In genomic region chrX:13001097-13001496, GRCh38 we compare ENCODE assay signal across 18 cellular contexts. TPM values are rescaled to one million over a fixed set of nuclear protein-coding genes. Genes with fewer than 3 reads are reported as not detected.
A peak's percentile ranks its signal among the peaks of the same experiment; 100 is the strongest.
DNase-seq lines count a peak whose midpoint lies in the region; ATAC-seq and TF ChIP-seq lines count a peak whose summit lies in the region.
"Had no signal": no experiment of that assay in that cellular context is flagged by ENCODE, and none has a peak within 500 bp of the region (broad histone marks: within the 10 kb centered on the region; RNA-seq: fewer than 3 reads in every experiment).

No MANE protein-coding gene starts in this region.

- no peak overlapping the region for H3K4me3 Mint-ChIP-seq in Calu3 (ENCODE audit: low read depth, unreplicated experiment)
- peak overlapping the region; percentile 79 for H3K4me3 Mint-ChIP-seq in activated naive CD8-positive, alpha-beta T cell treated with anti-CD3 and anti-CD28 coated beads, Interleukin-2, amount 10 ng/mL, durations not matched to agents 7 days and 5 days
- H3K4me3 Mint-ChIP-seq in neural progenitor cell: no peak overlapping the region

- POLR2A ChIA-PET in activated naive CD8-positive, alpha-beta T cell treated with anti-CD3 and anti-CD28 coated beads, Interleukin-2, amount 10 ng/mL, durations not matched to agents 7 days and 5 days (lab: Charles Lee): interaction anchor here (1.7 to 8.1 kb wide), 6 partner anchors 16 to 90 kb away, joined by 4 to 107 read pairs (median 15); partner anchors contain the start of gene TMSB4X

- no peak overlapping the region for H3K4me2 ChIP-seq in neural progenitor cell

- intact Hi-C loops in Calu3 (cut with micrococcal nuclease; ENCODE audit: unreplicated experiment): no loop called here

- H3K36me3 Mint-ChIP-seq in Calu3 (ENCODE audit: insufficient read depth, unreplicated experiment) (peaks cover 1% of the 10 kb centered on the region), neural progenitor cell (no peaks in the 10 kb centered on the region)
- H3K36me3 Mint-ChIP-seq in activated naive CD8-positive, alpha-beta T cell treated with anti-CD3 and anti-CD28 coated beads, Interleukin-2, amount 10 ng/mL, durations not matched to agents 7 days and 5 days: no peaks in the 10 kb centered on the region

- no peak overlapping the region for H3K9ac ChIP-seq in neural progenitor cell

- no TSS peak for BruUV-seq in Calu3 (replicated peaks; lab: Mats Ljungman, UMichigan)

- no peaks in the 10 kb centered on the region for H3K36me3 ChIP-seq in neural progenitor cell
- H3K36me3 ChIP-seq: HAP-1, heart left ventricle had no signal

- H3K27ac ChIP-seq in neural progenitor cell: no peak overlapping the region

- H3K27ac Mint-ChIP-seq in Calu3 (ENCODE audit: unreplicated experiment) (peak overlapping the region; percentile 76), neural progenitor cell (peak overlapping the region; percentile 26)
- peak overlapping the region; percentile 95 for H3K27ac Mint-ChIP-seq in activated naive CD8-positive, alpha-beta T cell treated with anti-CD3 and anti-CD28 coated beads, Interleukin-2, amount 10 ng/mL, durations not matched to agents 7 days and 5 days

- CTCF ChIA-PET in Calu3 (lab: Charles Lee): interaction anchor here (1.0 to 2.3 kb wide), 2 partner anchors 54 to 101 kb away, joined by 3 to 6 read pairs; no protein-coding TSS in a partner anchor

- no peaks in the 10 kb centered on the region for H3K9me3 Mint-ChIP-seq in Calu3 (ENCODE audit: low read depth, unreplicated experiment)
- no peaks in the 10 kb centered on the region for H3K9me3 Mint-ChIP-seq in activated naive CD8-positive, alpha-beta T cell treated with anti-CD3 and anti-CD28 coated beads, Interleukin-2, amount 10 ng/mL, durations not matched to agents 7 days and 5 days
- peaks cover 7% of the 10 kb centered on the region for H3K9me3 Mint-ChIP-seq in neural progenitor cell

- H3K4me1 Mint-ChIP-seq in Calu3 (ENCODE audit: low read depth, unreplicated experiment) (peaks cover 49% of the 10 kb centered on the region), neural progenitor cell (peaks cover 27% of the 10 kb centered on the region)
- peaks cover 48% of the 10 kb centered on the region for H3K4me1 Mint-ChIP-seq in activated naive CD8-positive, alpha-beta T cell treated with anti-CD3 and anti-CD28 coated beads, Interleukin-2, amount 10 ng/mL, durations not matched to agents 7 days and 5 days

- no peak overlapping the region for H3K4me3 ChIP-seq in neural progenitor cell
- H3K4me3 ChIP-seq: HAP-1, psoas muscle had no signal

- DNase-seq in Calu3 (no peak), M059J (ENCODE audit: low read depth) (peak; percentile 44), neural progenitor cell (ENCODE audit: low spot score) (no peak), DMS153 treated with DMSO at 0.1 percent for 48 hours (lab: John Stamatoyannopoulos, UW; ENCODE audit: unreplicated experiment) (no peak), islet precursor cell (no peak), NCI-H1092 treated with DMSO at 0.1 percent for 48 hours (lab: John Stamatoyannopoulos, UW) (no peak)
- no peak for DNase-seq in activated naive CD8-positive, alpha-beta T cell treated with anti-CD3 and anti-CD28 coated beads, Interleukin-2, amount 10 ng/mL, durations not matched to agents 7 days and 5 days
- DNase-seq: activated CD8-positive, alpha-beta memory T cell treated with anti-CD3 and anti-CD28 coated beads for 24 hours; NCI-H1105 treated with DMSO at 0.1 percent for 48 hours; NCI-H748 treated with DMSO at 0.1 percent for 48 hours; psoas muscle; SW 1271 had no signal

- H3K4me1 ChIP-seq in neural progenitor cell: peaks cover 20% of the 10 kb centered on the region
- H3K4me1 ChIP-seq: psoas muscle had no signal

- no peak for TF ChIP-seq CTCF in Calu3 (IDR thresholded peaks at IDR 0.05; ENCODE audit: unreplicated experiment)
- TF ChIP-seq CTCF in neural progenitor cell (IDR thresholded peaks at IDR 0.05): no peak

- no peaks in the 10 kb centered on the region for H3K9me3 ChIP-seq in neural progenitor cell (ENCODE audit: low read depth)
- H3K9me3 ChIP-seq: HAP-1, heart left ventricle, psoas muscle had no signal

- no peaks in the 10 kb centered on the region for H4K20me1 ChIP-seq in neural progenitor cell (ENCODE audit: low read depth)

- H3K79me2 ChIP-seq in neural progenitor cell (ENCODE audit: low read depth): no peaks in the 10 kb centered on the region

- no peaks in the 10 kb centered on the region for H3K27me3 ChIP-seq in neural progenitor cell

- H3F3A ChIP-seq in neural progenitor cell (ENCODE audit: low read depth): no peaks in the 10 kb centered on the region

- no peaks in the 10 kb centered on the region for H3K27me3 Mint-ChIP-seq in Calu3 (ENCODE audit: unreplicated experiment)
- H3K27me3 Mint-ChIP-seq in activated naive CD8-positive, alpha-beta T cell treated with anti-CD3 and anti-CD28 coated beads, Interleukin-2, amount 10 ng/mL, durations not matched to agents 7 days and 5 days: no peaks in the 10 kb centered on the region
- H3K27me3 Mint-ChIP-seq in neural progenitor cell (ENCODE audit: insufficient read depth, low read depth): no peaks in the 10 kb centered on the region

- H2AFZ ChIP-seq in neural progenitor cell (replicated peaks): no peak overlapping the region

- ATAC-seq in activated naive CD8-positive, alpha-beta T cell treated with anti-CD3 and anti-CD28 coated beads, Interleukin-2, amount 10 ng/mL, durations not matched to agents 7 days and 5 days (ENCODE audit: low read depth): no peak
- ATAC-seq in HG02970 (IDR thresholded peaks at IDR 0.05; ENCODE audit: low FRiP score, unreplicated experiment): no peak
- ATAC-seq: psoas muscle had no signal

RNA-seq across cellular contexts. Expression of gene TMSB4X, which starts 26.2 kb away (rescaled TPM):
- total RNA-seq in Calu3 (2022) (5,274 and 5,368 TPM in 2 replicates), neural progenitor cell (ENCODE audit: low replicate concordance) (2,407 and 3,462 TPM in 2 replicates)
- 5,809 and 7,639 TPM in 2 replicates for total RNA-seq in M059J (2014; rRNA removed; shearing (Covaris generic))
- 1,000 to 10,000 TPM; 8,001 to 8,464 TPM for total RNA-seq in activated naive CD8-positive, alpha-beta T cell treated with anti-CD3 and anti-CD28 coated beads, Interleukin-2, amount 10 ng/mL, durations not matched to agents 7 days and 5 days

RNA-seq across cellular contexts. Expression of gene FAM9C, which starts 43.3 kb away (rescaled TPM):
- total RNA-seq in Calu3 (2022) (not detected in 2 replicates), neural progenitor cell (ENCODE audit: low replicate concordance) (not detected in 2 replicates)
- not detected in 2 replicates for total RNA-seq in M059J (2014; rRNA removed; shearing (Covaris generic))
- not detected for total RNA-seq in activated naive CD8-positive, alpha-beta T cell treated with anti-CD3 and anti-CD28 coated beads, Interleukin-2, amount 10 ng/mL, durations not matched to agents 7 days and 5 days
- total RNA-seq: aorta, HT-29, lung microvascular endothelial cell had no signal

Comparison
In these comparisons a context has a peak if more than half of its experiments do, and no peak if none do; other contexts are left out.
1. H3K27ac Mint-ChIP-seq: peak in every context shown above with its lines; median percentile 95 in activated naive CD8-positive, alpha-beta T cell treated with anti-CD3 and anti-CD28 coated beads, Interleukin-2, amount 10 ng/mL, durations not matched to agents 7 days and 5 days; 76 in Calu3; 26 in neural progenitor cell.